1 cellular context compared by ENCODE assay signal in the genomic region with DNA sequence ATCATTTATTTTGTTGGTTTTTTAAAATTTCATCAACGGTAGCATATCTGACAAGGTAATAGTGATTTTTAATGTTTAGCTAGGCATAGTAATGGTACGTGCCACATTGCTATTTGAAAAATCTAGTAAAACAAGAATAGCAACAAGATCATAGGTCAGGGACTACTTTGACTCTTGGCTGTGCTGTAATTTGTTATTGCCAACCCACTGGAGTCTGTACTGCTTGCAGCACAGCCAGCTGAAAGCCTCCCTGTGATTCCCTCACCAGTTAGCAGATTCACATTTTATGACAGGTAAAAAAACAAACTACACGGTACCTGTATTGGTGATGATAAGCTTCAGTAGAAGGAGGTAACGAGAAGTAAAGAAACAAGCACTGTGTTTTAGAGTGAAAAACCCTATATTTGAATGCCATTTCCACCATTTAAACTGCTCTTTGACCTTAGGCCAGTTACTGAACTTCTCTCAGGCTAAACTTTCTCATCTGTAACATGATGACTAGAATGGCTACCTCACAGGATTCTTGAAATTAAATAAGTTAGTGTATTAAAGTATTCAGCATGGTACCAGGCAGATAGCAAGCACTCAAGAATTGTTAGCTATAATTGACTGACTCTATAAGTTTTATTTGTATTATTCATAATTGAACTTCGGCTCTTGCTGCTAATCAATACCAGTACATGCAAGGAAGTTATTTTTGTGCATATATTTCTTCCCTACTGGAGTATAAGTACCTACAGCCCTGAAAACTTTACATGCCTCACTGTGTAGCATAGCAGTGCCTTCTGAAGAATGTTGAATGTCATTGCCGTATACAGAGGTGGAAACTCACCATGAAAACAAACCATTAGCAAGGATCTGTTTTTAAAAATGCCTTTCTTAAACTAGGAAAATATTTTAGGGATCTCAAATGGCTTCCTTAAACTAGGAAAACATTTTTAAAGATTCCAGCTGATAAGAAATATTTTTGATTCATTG.
TF ChIP-seq lines count a peak whose summit lies in the region.

No MANE protein-coding gene starts in this region.

TF ChIP-seq in IMR-90, 13 proteins besides CTCF, POLR2A, EP300 and RAD21:
- TF ChIP-seq MAFK (IDR thresholded peaks at IDR 0.05; ENCODE audit: low read depth, low read length) (no peak), RFX5 (IDR thresholded peaks at IDR 0.05; ENCODE audit: low read depth, low read length) (no peak), RCOR1 (IDR thresholded peaks at IDR 0.05; ENCODE audit: insufficient replicate concordance, low read length) (no peak), CHD1 (IDR thresholded peaks at IDR 0.05; ENCODE audit: low read depth, low read length) (no peak), MAZ (IDR thresholded peaks at IDR 0.05; ENCODE audit: borderline replicate concordance, low read depth, low read length) (no peak), SMC3 (IDR thresholded peaks at IDR 0.05; ENCODE audit: low read depth, low read length) (no peak), CEBPB (IDR thresholded peaks at IDR 0.05; ENCODE audit: low read depth, low read length) (no peak), BHLHE40 (IDR thresholded peaks at IDR 0.05; ENCODE audit: low read depth, low read length) (no peak), FOS (IDR thresholded peaks at IDR 0.05; ENCODE audit: low read depth, low read length) (no peak), MXI1 (IDR thresholded peaks at IDR 0.05; ENCODE audit: borderline replicate concordance, low read depth, low read length) (no peak), NFE2L2 (IDR thresholded peaks at IDR 0.05; ENCODE audit: low read depth, low read length) (no peak)
- TF ChIP-seq, protein P1, sequence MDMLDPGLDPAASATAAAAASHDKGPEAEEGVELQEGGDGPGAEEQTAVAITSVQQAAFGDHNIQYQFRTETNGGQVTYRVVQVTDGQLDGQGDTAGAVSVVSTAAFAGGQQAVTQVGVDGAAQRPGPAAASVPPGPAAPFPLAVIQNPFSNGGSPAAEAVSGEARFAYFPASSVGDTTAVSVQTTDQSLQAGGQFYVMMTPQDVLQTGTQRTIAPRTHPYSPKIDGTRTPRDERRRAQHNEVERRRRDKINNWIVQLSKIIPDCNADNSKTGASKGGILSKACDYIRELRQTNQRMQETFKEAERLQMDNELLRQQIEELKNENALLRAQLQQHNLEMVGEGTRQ (IDR thresholded peaks at IDR 0.05; ENCODE audit: low read depth, low read length): no peak
- TF ChIP-seq, protein P2, sequence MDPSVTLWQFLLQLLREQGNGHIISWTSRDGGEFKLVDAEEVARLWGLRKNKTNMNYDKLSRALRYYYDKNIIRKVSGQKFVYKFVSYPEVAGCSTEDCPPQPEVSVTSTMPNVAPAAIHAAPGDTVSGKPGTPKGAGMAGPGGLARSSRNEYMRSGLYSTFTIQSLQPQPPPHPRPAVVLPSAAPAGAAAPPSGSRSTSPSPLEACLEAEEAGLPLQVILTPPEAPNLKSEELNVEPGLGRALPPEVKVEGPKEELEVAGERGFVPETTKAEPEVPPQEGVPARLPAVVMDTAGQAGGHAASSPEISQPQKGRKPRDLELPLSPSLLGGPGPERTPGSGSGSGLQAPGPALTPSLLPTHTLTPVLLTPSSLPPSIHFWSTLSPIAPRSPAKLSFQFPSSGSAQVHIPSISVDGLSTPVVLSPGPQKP (IDR thresholded peaks at IDR 0.05; ENCODE audit: borderline replicate concordance, low read depth, low read length): no peak
